Comparison of ENCODE assay signal across 8 cellular contexts in the genomic region with DNA sequence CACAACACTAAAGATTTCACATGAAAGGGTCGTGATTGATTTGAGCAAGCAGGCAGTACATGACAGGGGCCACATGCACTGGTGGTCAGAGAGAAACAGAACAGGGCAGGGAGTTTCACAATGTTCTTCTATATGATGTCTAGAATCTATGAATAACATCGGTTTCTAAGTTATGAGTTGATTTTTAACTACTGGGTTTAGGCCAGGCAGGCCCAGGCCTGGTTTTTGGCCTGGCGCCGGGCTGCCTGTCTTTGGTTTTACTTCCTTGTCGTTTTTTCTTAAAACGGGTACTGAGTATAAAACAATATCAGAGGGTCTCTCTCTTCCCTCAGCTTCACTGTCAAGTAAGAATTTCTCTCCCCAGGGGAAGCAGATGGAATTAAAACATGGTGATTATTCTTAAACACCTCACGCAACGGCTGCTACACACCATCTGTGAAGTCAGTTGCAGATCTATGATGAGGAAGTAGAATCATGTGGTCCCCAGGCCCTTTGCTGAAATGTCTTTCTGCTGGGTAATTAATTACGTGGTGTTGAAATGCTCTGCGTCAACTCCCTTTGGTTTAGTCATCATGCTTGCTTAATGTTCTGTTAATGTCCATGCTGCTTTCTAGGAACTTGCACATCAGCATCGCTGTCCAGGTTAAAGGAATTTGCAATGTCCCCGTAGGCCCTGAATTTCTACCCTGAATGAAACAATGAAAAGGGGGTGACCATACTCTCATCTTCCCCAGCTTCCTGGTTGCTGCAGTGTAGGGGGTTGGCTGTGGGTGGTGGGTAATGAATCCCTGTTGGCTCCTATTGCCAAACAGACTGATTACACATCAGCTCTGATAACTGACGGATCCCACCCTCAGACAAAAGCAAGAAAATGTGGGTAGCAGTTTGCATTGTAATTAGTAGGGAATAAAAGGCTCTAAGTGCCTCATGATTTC.
DNase-seq lines count a peak whose midpoint lies in the region; ATAC-seq and TF ChIP-seq lines count a peak whose summit lies in the region.

No MANE protein-coding gene starts in this region.

- H3K4me1 ChIP-seq in GM23338 (ENCODE audit: insufficient read depth) (peaks cover 30% of the 10 kb centered on the region), PC-3 (ENCODE audit: insufficient read depth, low read length) (no peaks in the 10 kb centered on the region)

- H2AFZ ChIP-seq in GM23338 = peak overlapping the region; percentile 86
- H2AFZ ChIP-seq in PC-3 (ENCODE audit: low read length) = no peak overlapping the region

- H3K36me3 ChIP-seq in GM23338 (ENCODE audit: insufficient read depth) (no peaks in the 10 kb centered on the region), PC-3 (ENCODE audit: low read depth, low read length) (no peaks in the 10 kb centered on the region)

- H3K4me2 ChIP-seq in GM23338 = peak overlapping the region; percentile 16; the same call in 1 of the 2 replicates
- H3K4me2 ChIP-seq in PC-3 (ENCODE audit: low read length) = no peak overlapping the region

- H3K4me1 Mint-ChIP-seq in CD14-positive monocyte = peaks cover 47% of the 10 kb centered on the region
- H3K4me1 Mint-ChIP-seq in GM23338 = peaks cover 20% of the 10 kb centered on the region

- peaks cover 3 to 5% of the 10 kb centered on the region in 2 donors for H3K36me3 Mint-ChIP-seq in CD14-positive monocyte
- H3K36me3 Mint-ChIP-seq in GM23338 (ENCODE audit: low read depth) = peaks cover 5% of the 10 kb centered on the region; the same call in 1 of the 3 replicates

- H3K9me3 Mint-ChIP-seq in CD14-positive monocyte (peaks cover 0 to 10% (median 2%) of the 10 kb centered on the region in 7 donors), GM23338 (peaks cover 24% of the 10 kb centered on the region)

- H3K27ac ChIP-seq in GM23338 (ENCODE audit: low read depth) (no peak overlapping the region), dorsolateral prefrontal cortex (peak overlapping the region in 35 of 59 donors; percentile 7 to 79 (median 39)), PC-3 (ENCODE audit: low read length) (no peak overlapping the region)

- H3K9ac ChIP-seq in PC-3 (ENCODE audit: low read length) = no peak overlapping the region

- H3F3A ChIP-seq in GM23338 (replicated peaks; ENCODE audit: low read depth) (no peaks in the 10 kb centered on the region), PC-3 (ENCODE audit: low read length, unreplicated experiment) (no peaks in the 10 kb centered on the region)

- H3K9me3 ChIP-seq in PC-3 (ENCODE audit: low read length) = no peaks in the 10 kb centered on the region

- H3K79me2 ChIP-seq in GM23338 (replicated peaks; ENCODE audit: insufficient read depth) = no peaks in the 10 kb centered on the region
- H3K79me2 ChIP-seq in PC-3 (ENCODE audit: low read length) = no peaks in the 10 kb centered on the region

- DNase-seq in CD14-positive monocyte (ENCODE audit: low spot score) (peak; percentile 90), GM23338 (ENCODE audit: low spot score) (no peak), NCI-H226 (peak; percentile 90), dorsolateral prefrontal cortex (peak in 1 of 10 donors; percentile 40), non-pigmented ciliary epithelial cell (ENCODE audit: low read depth) (peak; percentile 67), HuH-7 (ENCODE audit: low spot score) (no peak), PC-3 (no peak), islet precursor cell (no peak)

- H3K4me3 ChIP-seq in GM23338 (no peak overlapping the region), dorsolateral prefrontal cortex (no peak overlapping the region), PC-3 (ENCODE audit: low read length) (no peak overlapping the region)

- H3K27me3 ChIP-seq in GM23338 (ENCODE audit: insufficient read depth) (no peaks in the 10 kb centered on the region), dorsolateral prefrontal cortex (no peaks in the 10 kb centered on the region), PC-3 (ENCODE audit: low read length) (no peaks in the 10 kb centered on the region)

- BruUV-seq in PC-3 (replicated peaks; lab: Mats Ljungman, UMichigan) = no TSS peak

- intact Hi-C loops in CD14-positive monocyte (cut with micrococcal nuclease) = loop anchor here (2.0 to 5.0 kb wide), 3 partner anchors 40 to 304 kb away; no protein-coding TSS in a partner anchor
- intact Hi-C loops in dorsolateral prefrontal cortex (cut with DNase I) = no loop called here
- intact Hi-C loops in PC-3 (cut with micrococcal nuclease) = no loop called here

- POLR2A ChIA-PET in PC-3 (lab: Charles Lee; ENCODE audit: unreplicated experiment) = no interaction called here

- CTCF ChIA-PET in PC-3 (lab: Charles Lee) = no interaction called here

- H3K9me2 ChIP-seq in GM23338 (ENCODE audit: insufficient read depth) (no peaks in the 10 kb centered on the region), PC-3 (replicated peaks; ENCODE audit: low read length) (no peaks in the 10 kb centered on the region)

- H4K20me1 ChIP-seq in GM23338 (replicated peaks; ENCODE audit: insufficient read depth) (no peaks in the 10 kb centered on the region), PC-3 (ENCODE audit: low read length) (no peaks in the 10 kb centered on the region)

- H3K27ac Mint-ChIP-seq in CD14-positive monocyte = peak overlapping the region; percentile 96 to 99 (median 98)
- H3K27ac Mint-ChIP-seq in GM23338 = no peak overlapping the region

- TF ChIP-seq CTCF in CD14-positive monocyte (IDR thresholded peaks at IDR 0.05) (no peak), GM23338 (conservative IDR thresholded peaks at IDR 0.05; ENCODE audit: low read depth in 2 of 2) (no peak), dorsolateral prefrontal cortex (IDR thresholded peaks at IDR 0.05 in 54 of 56, conservative IDR thresholded peaks at IDR 0.05 in 2 of 56; ENCODE audit: low read depth in 1 of 56, partially characterized antibody in 56 of 56) (no peak), PC-3 (conservative IDR thresholded peaks at IDR 0.05; ENCODE audit: low read depth, low read length) (no peak)

- ATAC-seq in GM23338 (no peak), PC-3 (no peak)

- H3K27me3 Mint-ChIP-seq in CD14-positive monocyte (ENCODE audit: low read depth in 3 of 3) = peaks cover 0 to 2% (median 0%) of the 10 kb centered on the region in 3 donors
- no peaks in the 10 kb centered on the region for H3K27me3 Mint-ChIP-seq in GM23338 (ENCODE audit: insufficient read depth, low read depth, poor library complexity)

- peak overlapping the region in 1 of 2 donors; percentile 21 for H3K4me3 Mint-ChIP-seq in CD14-positive monocyte
- H3K4me3 Mint-ChIP-seq in GM23338 = no peak overlapping the region

TF ChIP-seq in GM23338, 12 proteins besides CTCF, POLR2A, EP300 and RAD21 (continues in another document):
- TF ChIP-seq REST (IDR thresholded peaks at IDR 0.05; ENCODE audit: unreplicated experiment) = no peak

Comparison
In these comparisons a context has a peak if more than half of its experiments do, and no peak if none do; other contexts are left out.
1. DNase-seq: peak in CD14-positive monocyte (single experiment), NCI-H226 (single experiment) and non-pigmented ciliary epithelial cell (single experiment); none in GM23338 (single experiment), HuH-7 (single experiment), PC-3 (single experiment) and islet precursor cell (single experiment).
2. H3K27ac ChIP-seq: peak in dorsolateral prefrontal cortex (35 of 59); none in GM23338 (single experiment) and PC-3 (single experiment).
3. intact Hi-C loops: an anchor here in CD14-positive monocyte (2.0 to 5.0 kb wide); none called in dorsolateral prefrontal cortex and PC-3.